8 cellular contexts compared by ENCODE assay signal in the genomic region with DNA sequence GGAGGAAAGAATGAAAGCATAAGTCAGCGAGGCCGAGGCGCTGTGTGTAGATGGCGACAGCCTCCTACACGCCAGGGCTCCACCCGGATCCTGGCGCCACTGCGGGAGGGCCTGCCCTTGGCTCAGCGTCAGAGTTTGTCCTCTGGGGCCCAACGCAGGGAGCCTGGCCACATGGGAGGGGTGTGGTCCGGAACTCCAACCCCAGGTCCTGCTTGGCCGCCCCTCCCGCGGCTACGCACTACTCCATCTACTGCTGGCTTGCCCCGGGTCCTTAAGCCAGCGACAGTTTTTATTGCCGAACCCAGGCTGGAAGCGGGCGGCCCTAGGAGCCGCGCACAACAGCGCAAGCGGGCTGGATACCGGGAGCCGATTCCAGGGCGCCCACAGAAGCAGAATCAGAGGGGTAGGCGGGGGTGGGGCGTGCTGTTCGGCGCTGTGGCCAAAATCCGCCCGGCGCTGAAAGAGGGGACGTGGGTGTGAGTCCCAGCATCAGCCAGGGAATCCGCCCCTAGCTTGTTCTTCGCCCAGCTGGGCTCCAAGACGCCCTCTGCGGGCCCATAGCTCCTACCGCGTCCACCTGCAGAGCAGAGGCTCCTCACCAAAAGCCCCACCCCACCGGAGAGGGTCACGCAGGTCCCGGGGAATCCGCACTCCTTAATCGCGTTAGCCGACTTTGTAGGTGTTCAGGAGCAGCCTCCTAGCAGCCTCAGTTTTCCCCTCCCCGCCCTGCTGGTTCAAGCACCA. TPM values are rescaled to one million over a fixed set of nuclear protein-coding genes. Genes with fewer than 3 reads are reported as not detected.
DNase-seq lines count a peak whose midpoint lies in the region; ATAC-seq and TF ChIP-seq lines count a peak whose summit lies in the region.

No MANE protein-coding gene starts in this region.

- H3K36me3 ChIP-seq in Peyer's patch: no peaks in the 10 kb centered on the region
- H3K36me3 ChIP-seq in parathyroid adenoma (ENCODE audit: control insufficient read depth, insufficient read depth, low read length): no peaks in the 10 kb centered on the region

- no peaks in the 10 kb centered on the region for H3K9me3 ChIP-seq in Peyer's patch
- H3K9me3 ChIP-seq in parathyroid adenoma (ENCODE audit: control insufficient read depth, low read length): no peaks in the 10 kb centered on the region

- peak overlapping the region; percentile 95 for H2AFZ ChIP-seq in parathyroid adenoma

- H3K9me3 Mint-ChIP-seq in activated naive CD4-positive, alpha-beta T cell treated with anti-CD3 and anti-CD28 coated beads, Interleukin-2, amount 10 ng/mL, durations not matched to agents 7 days and 5 days: no peaks in the 10 kb centered on the region

- no peaks in the 10 kb centered on the region for H3K79me2 ChIP-seq in parathyroid adenoma

- DNase-seq in DMS53 (lab: John Stamatoyannopoulos, UW) (peak; percentile 93), Peyer's patch (peak; percentile 61 to 94 (median 92)), Right ventricle myocardium inferior (ENCODE audit: missing footprints) (peak; percentile 88)
- DNase-seq in activated naive CD4-positive, alpha-beta T cell treated with anti-CD3 and anti-CD28 coated beads, Interleukin-2, amount 10 ng/mL, durations not matched to agents 7 days and 5 days: peak; percentile 67

- H3K27ac ChIP-seq in Peyer's patch (peak overlapping the region; percentile 33 to 95 (median 86)), parathyroid adenoma (peak overlapping the region; percentile 86)

- H3K27me3 ChIP-seq in Peyer's patch: no peaks in the 10 kb centered on the region
- H3K27me3 ChIP-seq in parathyroid adenoma (ENCODE audit: control insufficient read depth, insufficient read depth, low read length): no peaks in the 10 kb centered on the region

- H3K4me1 ChIP-seq in Peyer's patch (peaks cover 0 to 63% (median 34%) of the 10 kb centered on the region in 4 donors), parathyroid adenoma (no peaks in the 10 kb centered on the region)

- intact Hi-C loops in Right ventricle myocardium inferior (cut with DNase I): loop anchor here (2.0 kb wide), 1 partner anchor 24 kb away; no protein-coding TSS in a partner anchor

- H3K27me3 Mint-ChIP-seq in activated naive CD4-positive, alpha-beta T cell treated with anti-CD3 and anti-CD28 coated beads, Interleukin-2, amount 10 ng/mL, durations not matched to agents 7 days and 5 days: peaks cover 77% of the 10 kb centered on the region

- peak overlapping the region; percentile 71 for H3K4me2 ChIP-seq in parathyroid adenoma (ENCODE audit: low read length)

- H3K36me3 Mint-ChIP-seq in activated naive CD4-positive, alpha-beta T cell treated with anti-CD3 and anti-CD28 coated beads, Interleukin-2, amount 10 ng/mL, durations not matched to agents 7 days and 5 days: no peaks in the 10 kb centered on the region

- H3K9ac ChIP-seq in parathyroid adenoma: no peak overlapping the region

- H3K4me3 ChIP-seq in Peyer's patch: peak overlapping the region; percentile 50 to 73 (median 59)
- peak overlapping the region; percentile 50 for H3K4me3 ChIP-seq in parathyroid adenoma (ENCODE audit: low read depth, low read length)

- CTCF ChIA-PET in activated naive CD4-positive, alpha-beta T cell treated with anti-CD3 and anti-CD28 coated beads, Interleukin-2, amount 10 ng/mL, durations not matched to agents 7 days and 5 days (lab: Charles Lee): interaction anchor here (1.0 to 11.9 kb wide), 6 partner anchors 10 to 48 kb away, joined by 4 to 140 read pairs (median 29); a partner anchor contains a TSS

- H3K4me3 Mint-ChIP-seq in activated naive CD4-positive, alpha-beta T cell treated with anti-CD3 and anti-CD28 coated beads, Interleukin-2, amount 10 ng/mL, durations not matched to agents 7 days and 5 days: peak overlapping the region; percentile 45

- peaks cover 42% of the 10 kb centered on the region for H3K4me1 Mint-ChIP-seq in activated naive CD4-positive, alpha-beta T cell treated with anti-CD3 and anti-CD28 coated beads, Interleukin-2, amount 10 ng/mL, durations not matched to agents 7 days and 5 days

- TF ChIP-seq CTCF in Peyer's patch (IDR thresholded peaks at IDR 0.05) (peak in 5 of 6 experiments; percentile 22 to 64 (median 51)), parathyroid adenoma (IDR thresholded peaks at IDR 0.05) (peak; percentile 47)

- peak; percentile 88 to 91 for TF ChIP-seq POLR2A in Peyer's patch (IDR thresholded peaks at IDR 0.05)

- ATAC-seq in HG03354 (IDR thresholded peaks at IDR 0.05; ENCODE audit: poor library complexity, severe bottlenecking, unreplicated experiment) (peak; percentile 45), Right ventricle myocardium inferior (peak; percentile 58), GM21381 (IDR thresholded peaks at IDR 0.05; ENCODE audit: unreplicated experiment) (no peak), HG03139 (IDR thresholded peaks at IDR 0.05; ENCODE audit: unreplicated experiment) (no peak)

- H3K27ac Mint-ChIP-seq in activated naive CD4-positive, alpha-beta T cell treated with anti-CD3 and anti-CD28 coated beads, Interleukin-2, amount 10 ng/mL, durations not matched to agents 7 days and 5 days: no peak overlapping the region

RNA-seq across cellular contexts. Expression of a gene that starts 4.5 kb away (rescaled TPM):
- total RNA-seq in Peyer's patch (10 to 100 TPM in 3 of 4 donors, not detected in 1; 25.9 to 41.8 (median 39.1) TPM), Right ventricle myocardium inferior (4.8 TPM)

RNA-seq across cellular contexts. Expression of a gene that starts 35.3 kb away (rescaled TPM):
- total RNA-seq in Peyer's patch (100 to 1,000 TPM; 165 to 772 (median 494) TPM), Right ventricle myocardium inferior (14.1 TPM)

RNA-seq across cellular contexts. Expression of a gene that starts 35.4 kb away (rescaled TPM):
- total RNA-seq in Peyer's patch (10 to 100 TPM in 3 of 4 donors, under 1 TPM in 1; 0.83 to 58.7 (median 51.3) TPM), Right ventricle myocardium inferior (0.22 TPM)

Comparison
In these comparisons a context has a peak if more than half of its experiments do, and no peak if none do; other contexts are left out.
1. ATAC-seq: peak in HG03354 (single experiment) and Right ventricle myocardium inferior (single experiment); none in GM21381 (single experiment) and HG03139 (single experiment).
2. RNA of a gene that starts 35.3 kb away (total RNA-seq): 165 to 772 TPM in Peyer's patch; 14.1 TPM in Right ventricle myocardium inferior (single experiment); every median in the first group is over 10 times any median in the second.
3. Peak in every context shown above with its lines, with median percentiles within 50 percentile points of each other: DNase-seq.